14 cellular contexts compared by ENCODE assay signal in genomic region chr1:203153051-203153988, GRCh38. TPM values are rescaled to one million over a fixed set of nuclear protein-coding genes. Genes with fewer than 3 reads are reported as not detected.
A peak's percentile ranks its signal among the peaks of the same experiment; 100 is the strongest.
DNase-seq lines count a peak whose midpoint lies in the region; ATAC-seq and TF ChIP-seq lines count a peak whose summit lies in the region.
"Had no signal": no experiment of that assay in that cellular context is flagged by ENCODE, and none has a peak within 500 bp of the region (broad histone marks: within the 10 kb centered on the region; RNA-seq: fewer than 3 reads in every experiment).

No MANE protein-coding gene starts in this region.

- in situ Hi-C loops in Panc1 (cut with HindIII; ENCODE audit: low pct_unique_long_range_greater_than_20kb, low sequenced_read_pairs), result no loop called here

- TF ChIP-seq POLR2A in HCT116 (IDR thresholded peaks at IDR 0.05; ENCODE audit: borderline replicate concordance, extremely low read depth, insufficient read depth, insufficient read length), result no peak

- H3K27ac ChIP-seq in HCT116 (ENCODE audit: low read depth, low read length), result no peak overlapping the region
- H3K27ac ChIP-seq in Panc1 (ENCODE audit: low read length), result peak overlapping the region; percentile 75
- H3K27ac ChIP-seq: thoracic aorta had no signal

- H3K4me3 ChIP-seq in HCT116 (replicated peaks in 1 of 2; ENCODE audit: low read depth in 1 of 2, low read length in 2 of 2), result no peak overlapping the region
- H3K4me3 ChIP-seq in Panc1 (ENCODE audit: low read depth in 2 of 2, low read length in 2 of 2), result no peak overlapping the region
- H3K4me3 ChIP-seq: pancreas, thoracic aorta had no signal

- H3K27me3 ChIP-seq in HCT116 (ENCODE audit: insufficient read depth, low read length), result no peaks in the 10 kb centered on the region
- no peaks in the 10 kb centered on the region for H3K27me3 ChIP-seq in Panc1 (ENCODE audit: control insufficient read depth, insufficient read depth, low read length)
- H3K27me3 ChIP-seq: pancreas had no signal

- H3K36me3 ChIP-seq in HCT116 (ENCODE audit: control insufficient read depth in 1 of 2, insufficient read depth in 2 of 2, low read length in 2 of 2) (no peaks in the 10 kb centered on the region), Panc1 (ENCODE audit: control insufficient read depth, insufficient read depth, low read length) (no peaks in the 10 kb centered on the region)
- H3K36me3 ChIP-seq: pancreas, thoracic aorta had no signal

- H3K79me2 ChIP-seq in HCT116 (ENCODE audit: insufficient read depth, low read length), result no peaks in the 10 kb centered on the region

- no peak overlapping the region for H2AFZ ChIP-seq in HCT116 (ENCODE audit: low read depth, low read length, poor library complexity, severe bottlenecking)

- no peak overlapping the region for H3K27ac Mint-ChIP-seq in activated naive CD4-positive, alpha-beta T cell treated with anti-CD3 and anti-CD28 coated beads, Interleukin-2, amount 50 U/mL, for 72 hours
- H3K27ac Mint-ChIP-seq: activated CD8-positive, alpha-beta T cell treated with anti-CD3 and anti-CD28 coated beads, Interleukin-2, amount 10 ng/mL, durations not matched to agents 7 days and 5 days; activated naive CD8-positive, alpha-beta T cell treated with anti-CD3 and anti-CD28 coated beads, Interleukin-2, amount 50 U/mL, for 24 hours had no signal

- H3K9me2 ChIP-seq in HCT116 (ENCODE audit: insufficient read depth), result no peaks in the 10 kb centered on the region

- no peak for TF ChIP-seq CTCF in HCT116 (IDR thresholded peaks at IDR 0.05 in 2 of 3, conservative IDR thresholded peaks at IDR 0.05 in 1 of 3; ENCODE audit: borderline replicate concordance in 1 of 3, insufficient read depth in 1 of 3, low read depth in 2 of 3, low read length in 2 of 3)
- no peak for TF ChIP-seq CTCF in Panc1 (IDR thresholded peaks at IDR 0.05)

- DNase-seq in HCT116 (ENCODE audit: low read depth, low spot score) (no peak), Panc1 (ENCODE audit: low read depth, low spot score) (no peak), globus pallidus (ENCODE audit: low spot score) (peak; percentile 78), pons (ENCODE audit: low spot score) (peak; percentile 85), Kasumi-1 (lab: John Stamatoyannopoulos, UW) (no peak), RKO (ENCODE audit: low spot score) (no peak)
- no peak for DNase-seq in activated naive CD4-positive, alpha-beta T cell treated with anti-CD3 and anti-CD28 coated beads, Interleukin-2, amount 50 U/mL, for 72 hours (ENCODE audit: low spot score in 2 of 2)
- DNase-seq: activated CD8-positive, alpha-beta T cell treated with anti-CD3 and anti-CD28 coated beads, Interleukin-2, amount 10 ng/mL, durations not matched to agents 7 days and 5 days; activated naive CD8-positive, alpha-beta T cell treated with anti-CD3 and anti-CD28 coated beads, Interleukin-2, amount 50 U/mL, for 24 hours; KBM-7; NCI-H748 treated with DMSO at 0.1 percent for 48 hours; pancreas had no signal

- TF ChIP-seq RAD21 in HCT116 (IDR thresholded peaks at IDR 0.05; ENCODE audit: low read depth), result no peak

- no peak overlapping the region for H3K9ac ChIP-seq in HCT116 (ENCODE audit: low read length)

- CTCF ChIA-PET in HCT116 (lab: Charles Lee) (interaction anchor here (1.0 to 1.4 kb wide), 2 partner anchors 13 to 19 kb away, joined by 3 read pairs; no protein-coding TSS in a partner anchor), Panc1 (lab: Charles Lee) (interaction anchor here (1.2 to 1.4 kb wide), 2 partner anchors 25 to 35 kb away, joined by 3 to 9 read pairs; partner anchors contain the start of gene ADORA1)

- 0 out of 2 replicates have a peak overlapping the region, but pooled peaks have one; percentile 16 for H3K4me2 ChIP-seq in HCT116 (ENCODE audit: low read length)

- H3K9me3 Mint-ChIP-seq in activated naive CD4-positive, alpha-beta T cell treated with anti-CD3 and anti-CD28 coated beads, Interleukin-2, amount 50 U/mL, for 72 hours, result no peaks in the 10 kb centered on the region
- H3K9me3 Mint-ChIP-seq: activated naive CD8-positive, alpha-beta T cell treated with anti-CD3 and anti-CD28 coated beads, Interleukin-2, amount 50 U/mL, for 24 hours had no signal

- RAD21 ChIA-PET in HCT116 (lab: Charles Lee; ENCODE audit: low non-redundant PET in 1 of 2, low total read pairs in 2 of 2, uncharacterized antibody in 2 of 2, unreplicated experiment in 2 of 2), result no interaction called here

- no TSS peak for BruUV-seq in HCT116 (replicated peaks; lab: Mats Ljungman, UMichigan)
- no TSS peak for BruUV-seq in Panc1 (replicated peaks; lab: Mats Ljungman, UMichigan)

- H4K20me1 ChIP-seq in HCT116 (ENCODE audit: insufficient read depth), result no peaks in the 10 kb centered on the region

- H3K36me3 Mint-ChIP-seq in activated naive CD4-positive, alpha-beta T cell treated with anti-CD3 and anti-CD28 coated beads, Interleukin-2, amount 50 U/mL, for 72 hours, result no peaks in the 10 kb centered on the region

- POLR2A ChIA-PET in HCT116 (lab: Charles Lee) (no interaction called here), Panc1 (lab: Charles Lee) (no interaction called here)

- ATAC-seq in HCT116 (no peak), Panc1 (peak; percentile 23; the same call in 1 of the 2 replicates), HG03280 (IDR thresholded peaks at IDR 0.05; ENCODE audit: unreplicated experiment) (no peak)
- no peak for ATAC-seq in activated naive CD4-positive, alpha-beta T cell treated with anti-CD3 and anti-CD28 coated beads, Interleukin-2, amount 50 U/mL, for 72 hours
- ATAC-seq: activated CD8-positive, alpha-beta T cell treated with anti-CD3 and anti-CD28 coated beads, Interleukin-2, amount 10 ng/mL, durations not matched to agents 7 days and 5 days; activated naive CD8-positive, alpha-beta T cell treated with anti-CD3 and anti-CD28 coated beads, Interleukin-2, amount 50 U/mL, for 24 hours had no signal

- peaks cover 3 to 33% of the 10 kb centered on the region in 2 experiments; a peak in 3 of 4 replicates for H3K4me1 ChIP-seq in HCT116 (ENCODE audit: control insufficient read depth in 1 of 2, insufficient read depth in 2 of 2, low read length in 2 of 2)
- peaks cover 47% of the 10 kb centered on the region for H3K4me1 ChIP-seq in Panc1 (ENCODE audit: control insufficient read depth, insufficient read depth, low read length)

- intact Hi-C loops in HCT116 (cut with micrococcal nuclease) (no loop called here), Panc1 (cut with micrococcal nuclease; ENCODE audit: unreplicated experiment) (no loop called here)

- H3K9me3 ChIP-seq in HCT116 (ENCODE audit: control insufficient read depth in 1 of 2, insufficient read depth in 1 of 2, low read depth in 1 of 2, low read length in 2 of 2), result no peaks in the 10 kb centered on the region
- no peaks in the 10 kb centered on the region for H3K9me3 ChIP-seq in Panc1 (ENCODE audit: control insufficient read depth, insufficient read depth, low read depth, low read length)
- H3K9me3 ChIP-seq: pancreas, thoracic aorta had no signal

TF ChIP-seq in HCT116, 20 proteins besides CTCF, POLR2A, EP300 and RAD21 (continues in another document):
- TF ChIP-seq EZH2phosphoT487 (IDR thresholded peaks at IDR 0.05; ENCODE audit: borderline replicate concordance) (no peak), YY1 (IDR thresholded peaks at IDR 0.05; ENCODE audit: extremely low read depth, insufficient replicate concordance, low read depth, low read length) (no peak), JUND (IDR thresholded peaks at IDR 0.05) (no peak), EGR1 (IDR thresholded peaks at IDR 0.05; ENCODE audit: low read depth) (no peak), ZFX (IDR thresholded peaks at IDR 0.05) (no peak), FOSL1 (IDR thresholded peaks at IDR 0.05; ENCODE audit: low read depth) (no peak), CBX3 (IDR thresholded peaks at IDR 0.05; ENCODE audit: low read depth) (no peak), CEBPB (IDR thresholded peaks at IDR 0.05; ENCODE audit: low read depth) (no peak)
- TF ChIP-seq, protein P1, sequence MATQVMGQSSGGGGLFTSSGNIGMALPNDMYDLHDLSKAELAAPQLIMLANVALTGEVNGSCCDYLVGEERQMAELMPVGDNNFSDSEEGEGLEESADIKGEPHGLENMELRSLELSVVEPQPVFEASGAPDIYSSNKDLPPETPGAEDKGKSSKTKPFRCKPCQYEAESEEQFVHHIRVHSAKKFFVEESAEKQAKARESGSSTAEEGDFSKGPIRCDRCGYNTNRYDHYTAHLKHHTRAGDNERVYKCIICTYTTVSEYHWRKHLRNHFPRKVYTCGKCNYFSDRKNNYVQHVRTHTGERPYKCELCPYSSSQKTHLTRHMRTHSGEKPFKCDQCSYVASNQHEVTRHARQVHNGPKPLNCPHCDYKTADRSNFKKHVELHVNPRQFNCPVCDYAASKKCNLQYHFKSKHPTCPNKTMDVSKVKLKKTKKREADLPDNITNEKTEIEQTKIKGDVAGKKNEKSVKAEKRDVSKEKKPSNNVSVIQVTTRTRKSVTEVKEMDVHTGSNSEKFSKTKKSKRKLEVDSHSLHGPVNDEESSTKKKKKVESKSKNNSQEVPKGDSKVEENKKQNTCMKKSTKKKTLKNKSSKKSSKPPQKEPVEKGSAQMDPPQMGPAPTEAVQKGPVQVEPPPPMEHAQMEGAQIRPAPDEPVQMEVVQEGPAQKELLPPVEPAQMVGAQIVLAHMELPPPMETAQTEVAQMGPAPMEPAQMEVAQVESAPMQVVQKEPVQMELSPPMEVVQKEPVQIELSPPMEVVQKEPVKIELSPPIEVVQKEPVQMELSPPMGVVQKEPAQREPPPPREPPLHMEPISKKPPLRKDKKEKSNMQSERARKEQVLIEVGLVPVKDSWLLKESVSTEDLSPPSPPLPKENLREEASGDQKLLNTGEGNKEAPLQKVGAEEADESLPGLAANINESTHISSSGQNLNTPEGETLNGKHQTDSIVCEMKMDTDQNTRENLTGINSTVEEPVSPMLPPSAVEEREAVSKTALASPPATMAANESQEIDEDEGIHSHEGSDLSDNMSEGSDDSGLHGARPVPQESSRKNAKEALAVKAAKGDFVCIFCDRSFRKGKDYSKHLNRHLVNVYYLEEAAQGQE (IDR thresholded peaks at IDR 0.05; ENCODE audit: low read depth), result no peak

RNA-seq across cellular contexts. Expression of gene MYBPH, which starts 22.3 kb away (rescaled TPM):
- total RNA-seq in HCT116 (2021; ENCODE audit: unreplicated experiment), result 0.22 TPM
- 0.06 and 0.16 TPM in 2 replicates for polyA plus RNA-seq in HCT116 (2012)
- not detected for total RNA-seq in Panc1 (2021; ENCODE audit: unreplicated experiment)
- not detected for polyA plus RNA-seq in Panc1 (2012; ENCODE audit: insufficient read length)
- not detected for total RNA-seq in activated naive CD4-positive, alpha-beta T cell treated with anti-CD3 and anti-CD28 coated beads, Interleukin-2, amount 50 U/mL, for 72 hours
- total RNA-seq: activated CD8-positive, alpha-beta T cell treated with anti-CD3 and anti-CD28 coated beads, Interleukin-2, amount 10 ng/mL, durations not matched to agents 7 days and 5 days; pancreas; thoracic aorta had no signal
- polyA plus RNA-seq: pancreas had no signal

RNA-seq across cellular contexts. Expression of gene ADORA1, which starts 25.8 kb away (rescaled TPM):
- total RNA-seq in HCT116 (2021; ENCODE audit: unreplicated experiment) (2.8 TPM), Panc1 (2021; ENCODE audit: unreplicated experiment) (8.5 TPM)
- polyA plus RNA-seq in HCT116 (2012), result 1.2 and 1.9 TPM in 2 replicates
- polyA plus RNA-seq in Panc1 (2012; ENCODE audit: insufficient read length), result 7.1 TPM
- not detected for total RNA-seq in activated naive CD4-positive, alpha-beta T cell treated with anti-CD3 and anti-CD28 coated beads, Interleukin-2, amount 50 U/mL, for 72 hours
- total RNA-seq: activated CD8-positive, alpha-beta T cell treated with anti-CD3 and anti-CD28 coated beads, Interleukin-2, amount 10 ng/mL, durations not matched to agents 7 days and 5 days; thoracic aorta had no signal

RNA-seq across cellular contexts. Expression of gene CHI3L1, which starts 33.2 kb away (rescaled TPM):
- total RNA-seq in HCT116 (2021; ENCODE audit: unreplicated experiment) (not detected), Panc1 (2021; ENCODE audit: unreplicated experiment) (0.10 TPM)
- polyA plus RNA-seq in HCT116 (2012), result 0.10 and 0.11 TPM in 2 replicates
- 0.97 TPM for polyA plus RNA-seq in Panc1 (2012; ENCODE audit: insufficient read length)
- total RNA-seq in activated naive CD4-positive, alpha-beta T cell treated with anti-CD3 and anti-CD28 coated beads, Interleukin-2, amount 50 U/mL, for 72 hours, result under 1 TPM in 1 of 2 donors, not detected in 1; 0.49 TPM
- total RNA-seq: activated CD8-positive, alpha-beta T cell treated with anti-CD3 and anti-CD28 coated beads, Interleukin-2, amount 10 ng/mL, durations not matched to agents 7 days and 5 days had no signal

Comparison
In these comparisons a context has a peak if more than half of its experiments do, and no peak if none do; other contexts are left out.
1. DNase-seq: peak in globus pallidus (single experiment) and pons (single experiment); none in HCT116 (single experiment), Panc1 (single experiment), activated naive CD4-positive, alpha-beta T cell treated with anti-CD3 and anti-CD28 coated beads, Interleukin-2, amount 50 U/mL, for 72 hours (0 of 2), Kasumi-1 (0 of 2) and RKO (single experiment).